1 cellular context compared by ENCODE assay signal in genomic region chr12:116092776-116093175, GRCh38.
TF ChIP-seq lines count a peak whose summit lies in the region.

No MANE protein-coding gene starts in this region.

TF ChIP-seq in HEK293, 187 proteins besides CTCF, POLR2A, EP300 and RAD21 (continued from another document):
- peak; percentile 62; the same call in 1 of the 2 replicates for TF ChIP-seq PRDM6 (tag by site-specific recombination; IDR thresholded peaks at IDR 0.05)
- TF ChIP-seq ZNF416 (tag by site-specific recombination; IDR thresholded peaks at IDR 0.05): no peak
- no peak for TF ChIP-seq PRDM10 (tag by site-specific recombination; IDR thresholded peaks at IDR 0.05)
- no peak for TF ChIP-seq ZNF426 (tag by site-specific recombination; IDR thresholded peaks at IDR 0.05)
- no peak for TF ChIP-seq ZNF623 (tag by site-specific recombination; IDR thresholded peaks at IDR 0.05)
- TF ChIP-seq FEZF1 (tag by site-specific recombination; IDR thresholded peaks at IDR 0.05): peak; percentile 33; the same call in 1 of the 2 replicates
- TF ChIP-seq ZXDB (tag by site-specific recombination; IDR thresholded peaks at IDR 0.05): no peak
- TF ChIP-seq AEBP2 (tag by site-specific recombination; IDR thresholded peaks at IDR 0.05; ENCODE audit: borderline replicate concordance): no peak
- no peak for TF ChIP-seq ZNF510 (tag by site-specific recombination; IDR thresholded peaks at IDR 0.05; ENCODE audit: insufficient replicate concordance)
- no peak for TF ChIP-seq ZFP41 (tag by site-specific recombination; IDR thresholded peaks at IDR 0.05; ENCODE audit: borderline replicate concordance)
- TF ChIP-seq ZFP69B (tag by site-specific recombination; IDR thresholded peaks at IDR 0.05): no peak
- no peak for TF ChIP-seq PRDM2 (tag by site-specific recombination; IDR thresholded peaks at IDR 0.05; ENCODE audit: borderline replicate concordance)
- peak; percentile 76 for TF ChIP-seq TCF7L2 (IDR thresholded peaks at IDR 0.05; ENCODE audit: borderline replicate concordance, low read depth, low read length)
- TF ChIP-seq HOXA7 (CRISPR knock-in tag; IDR thresholded peaks at IDR 0.05; ENCODE audit: borderline replicate concordance): no peak
- TF ChIP-seq ZNF658 (tag by site-specific recombination; IDR thresholded peaks at IDR 0.05): no peak
- TF ChIP-seq KLF17 (tag by site-specific recombination; IDR thresholded peaks at IDR 0.05): no peak
- no peak for TF ChIP-seq ZNF423 (tag by site-specific recombination; IDR thresholded peaks at IDR 0.05)
- TF ChIP-seq OSR2 (tag by site-specific recombination; IDR thresholded peaks at IDR 0.05): peak; percentile 33; the same call in 1 of the 2 replicates
- TF ChIP-seq ZBTB8A (tag by site-specific recombination; IDR thresholded peaks at IDR 0.05): no peak
- TF ChIP-seq ZNF626 (tag by site-specific recombination; IDR thresholded peaks at IDR 0.05): no peak
- no peak for TF ChIP-seq GFI1B (tag by site-specific recombination; IDR thresholded peaks at IDR 0.05)
- no peak for TF ChIP-seq ZNF341 (tag by site-specific recombination; IDR thresholded peaks at IDR 0.05; ENCODE audit: low read depth)
- no peak for TF ChIP-seq GLIS2 (tag by site-specific recombination; IDR thresholded peaks at IDR 0.05)
- TF ChIP-seq ZNF280D (tag by site-specific recombination; IDR thresholded peaks at IDR 0.05): no peak
- TF ChIP-seq ZNF48 (tag by site-specific recombination; IDR thresholded peaks at IDR 0.05): no peak
